14 cellular contexts compared by ENCODE assay signal in the genomic region with DNA sequence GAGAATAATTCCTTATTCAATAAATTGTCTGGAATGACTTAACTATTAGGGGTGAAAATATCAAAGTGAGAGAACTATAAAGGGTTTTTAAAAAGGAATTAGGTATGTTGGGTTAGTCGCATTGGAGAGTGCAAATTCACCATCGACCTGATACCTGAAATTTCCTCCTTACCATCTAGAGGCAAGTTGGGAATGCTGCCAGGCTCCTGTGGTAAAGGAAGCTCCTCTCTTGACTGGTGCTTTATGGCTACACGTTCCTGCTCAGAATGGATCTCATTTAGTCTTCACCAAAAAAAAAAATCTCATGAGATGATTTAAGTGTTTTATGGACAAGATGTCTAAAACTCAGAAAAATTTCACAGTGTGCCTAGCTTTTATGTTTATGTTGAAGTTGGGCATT.
"Had no signal": no experiment of that assay in that cellular context is flagged by ENCODE, and none has a peak within 500 bp of the region (broad histone marks: within the 10 kb centered on the region; RNA-seq: fewer than 3 reads in every experiment).

No MANE protein-coding gene starts in this region.

- DNase-seq: activated CD4-positive, alpha-beta T cell treated with anti-CD3 and anti-CD28 coated beads, Interleukin-2, amount 50 U/mL, for 48 hours; activated CD8-positive, alpha-beta memory T cell treated with anti-CD3 and anti-CD28 coated beads, Interleukin-2, amount 10 ng/mL, durations not matched to agents 7 days and 5 days; activated effector memory CD4-positive, alpha-beta T cell treated with anti-CD3 and anti-CD28 coated beads, Interleukin-2, amount 50 U/mL, for 16 hours; activated T-cell treated with anti-CD3 and anti-CD28 coated beads, Interleukin-2, amount 50 U/mL, for 4 hours; amygdala; dorsolateral prefrontal cortex; glutamatergic neuron; left cardiac atrium; naive thymus-derived CD8-positive, alpha-beta T cell; right cardiac atrium; small intestine; uterus had no signal

- H3K4me1 ChIP-seq: uterus had no signal

- H3K36me3 ChIP-seq: uterus had no signal

- H3K4me1 Mint-ChIP-seq: activated CD8-positive, alpha-beta memory T cell treated with anti-CD3 and anti-CD28 coated beads, Interleukin-2, amount 10 ng/mL, durations not matched to agents 7 days and 5 days had no signal

- H3K27ac Mint-ChIP-seq: activated CD8-positive, alpha-beta memory T cell treated with anti-CD3 and anti-CD28 coated beads, Interleukin-2, amount 10 ng/mL, durations not matched to agents 7 days and 5 days; activated naive CD4-positive, alpha-beta T cell treated with anti-CD3 and anti-CD28 coated beads, Interleukin-2, amount 50 U/mL, for 72 hours; naive thymus-derived CD8-positive, alpha-beta T cell; progenitor cell of endocrine pancreas had no signal

- H3K4me3 Mint-ChIP-seq: activated CD8-positive, alpha-beta memory T cell treated with anti-CD3 and anti-CD28 coated beads, Interleukin-2, amount 10 ng/mL, durations not matched to agents 7 days and 5 days; activated T-cell treated with anti-CD3 and anti-CD28 coated beads, Interleukin-2, amount 50 U/mL, for 4 hours; naive thymus-derived CD8-positive, alpha-beta T cell had no signal

- ATAC-seq: activated CD8-positive, alpha-beta memory T cell treated with anti-CD3 and anti-CD28 coated beads, Interleukin-2, amount 10 ng/mL, durations not matched to agents 7 days and 5 days; activated naive CD4-positive, alpha-beta T cell treated with anti-CD3 and anti-CD28 coated beads, Interleukin-2, amount 50 U/mL, for 72 hours; activated T-cell treated with anti-CD3 and anti-CD28 coated beads, Interleukin-2, amount 50 U/mL, for 4 hours; left cardiac atrium; naive thymus-derived CD8-positive, alpha-beta T cell; right cardiac atrium had no signal

- H3K9me3 Mint-ChIP-seq: activated naive CD4-positive, alpha-beta T cell treated with anti-CD3 and anti-CD28 coated beads, Interleukin-2, amount 50 U/mL, for 72 hours had no signal

- H3K36me3 Mint-ChIP-seq: activated CD8-positive, alpha-beta memory T cell treated with anti-CD3 and anti-CD28 coated beads, Interleukin-2, amount 10 ng/mL, durations not matched to agents 7 days and 5 days; activated naive CD4-positive, alpha-beta T cell treated with anti-CD3 and anti-CD28 coated beads, Interleukin-2, amount 50 U/mL, for 72 hours; naive thymus-derived CD8-positive, alpha-beta T cell had no signal

- H3K4me3 ChIP-seq: dorsolateral prefrontal cortex, uterus had no signal

- H3K27ac ChIP-seq: dorsolateral prefrontal cortex, uterus had no signal

- H3K9me3 ChIP-seq: uterus had no signal

- H3K27me3 Mint-ChIP-seq: activated CD8-positive, alpha-beta memory T cell treated with anti-CD3 and anti-CD28 coated beads, Interleukin-2, amount 10 ng/mL, durations not matched to agents 7 days and 5 days; progenitor cell of endocrine pancreas had no signal

- H3K27me3 ChIP-seq: uterus had no signal
